In genomic region chr5:55575815-55576583, GRCh38 we compare ENCODE assay signal across 14 cellular contexts. TPM values are rescaled to one million over a fixed set of nuclear protein-coding genes. Genes with fewer than 3 reads are reported as not detected.
DNase-seq lines count a peak whose midpoint lies in the region; ATAC-seq, FAIRE-seq and TF ChIP-seq lines count a peak whose summit lies in the region.
"Had no signal": no experiment of that assay in that cellular context is flagged by ENCODE, and none has a peak within 500 bp of the region (broad histone marks: within the 10 kb centered on the region; RNA-seq: fewer than 3 reads in every experiment).

No MANE protein-coding gene starts in this region.

- intact Hi-C loops in heart right ventricle (cut with DNase I): loop anchor here in 5 of 10 donors (2.0 to 5.0 kb wide), 4 partner anchors 25 to 1066 kb away; partner anchors contain the start of gene PLPP1 (in 2 of the 5)

- H3K27ac ChIP-seq in HEK293 (ENCODE audit: extremely low read depth, low read depth, low read length): no peak overlapping the region
- H3K27ac ChIP-seq in heart right ventricle: peak overlapping the region in 8 of 10 donors; percentile 14 to 93 (median 80)
- no peak overlapping the region for H3K27ac ChIP-seq in small intestine (ENCODE audit: low read depth in 1 of 2, low read length in 1 of 2)

- DNase-seq in SIG-M5 (lab: John Stamatoyannopoulos, UW): peak; percentile 87
- no peak for DNase-seq in heart right ventricle
- peak; percentile 14 for DNase-seq in small intestine
- no peak for DNase-seq in foreskin melanocyte
- DNase-seq in NCI-H2196 (lab: John Stamatoyannopoulos, UW; ENCODE audit: unreplicated experiment): no peak
- DNase-seq in hippocampal formation (lab: John Stamatoyannopoulos, UW): no peak
- DNase-seq: GOT3; naive B cell; NCI-H2107; SHP77 treated with DMSO at 0.1 percent for 48 hours; stimulated activated CD4-positive, alpha-beta T cell treated with anti-CD3 and anti-CD28 coated beads, Interleukin-2, amount 100 ng/mL, for 48 hours had no signal

- WGBS in heart right ventricle, 2 donors: 89 to 92% methylated on average over 8 of the region's 8 CpGs
- 69 to 79% (median 69%) methylated on average over 8 of the region's 8 CpGs for WGBS in small intestine, 3 donors

- H3K27me3 ChIP-seq in heart right ventricle: no peaks in the 10 kb centered on the region
- no peaks in the 10 kb centered on the region for H3K27me3 ChIP-seq in small intestine (ENCODE audit: control insufficient read depth in 2 of 2, insufficient read depth in 2 of 2, low read length in 2 of 2)

- no peak for FAIRE-seq in small intestine (lab: Jason Lieb, UNC)
- FAIRE-seq: bronchial epithelial cell had no signal

- ATAC-seq in heart right ventricle (no peak), HG03457 (IDR thresholded peaks at IDR 0.05; ENCODE audit: unreplicated experiment) (no peak)

- H3K4me3 ChIP-seq in HEK293 (ENCODE audit: low read depth, low read length) (no peak overlapping the region), heart right ventricle (no peak overlapping the region), small intestine (ENCODE audit: low read depth in 1 of 2, low read length in 2 of 2) (no peak overlapping the region)

- H3K4me1 ChIP-seq in HEK293 (ENCODE audit: control insufficient read depth, insufficient read depth, low read length): no peaks in the 10 kb centered on the region
- H3K4me1 ChIP-seq in heart right ventricle: peaks cover 14 to 43% (median 36%) of the 10 kb centered on the region in 9 donors
- no peaks in the 10 kb centered on the region for H3K4me1 ChIP-seq in small intestine (ENCODE audit: control insufficient read depth in 2 of 2, insufficient read depth in 1 of 2, low read depth in 1 of 2, low read length in 1 of 2)

- CTCF ChIA-PET in HEK293 (lab: Yijun Ruan, JAX): interaction anchor here (0.7 kb wide), 1 partner anchor 189 kb away, joined by 3 read pairs; no protein-coding TSS in a partner anchor

- no peaks in the 10 kb centered on the region for H3K9me3 ChIP-seq in HEK293 (ENCODE audit: control insufficient read depth, insufficient read depth, low read depth, low read length)
- H3K9me3 ChIP-seq in heart right ventricle: no peaks in the 10 kb centered on the region
- H3K9me3 ChIP-seq in small intestine (ENCODE audit: control insufficient read depth, low read depth): no peaks in the 10 kb centered on the region

- TF ChIP-seq CTCF in HEK293 (tag by site-specific recombination; IDR thresholded peaks at IDR 0.05) (no peak), heart right ventricle (IDR thresholded peaks at IDR 0.05) (no peak)

- POLR2A ChIA-PET in HEK293 (lab: Yijun Ruan, JAX): interaction anchor here (0.6 kb wide), 1 partner anchor 343 kb away, joined by 3 read pairs; no protein-coding TSS in a partner anchor

- H3K36me3 ChIP-seq in HEK293 (ENCODE audit: control insufficient read depth in 2 of 2, insufficient read depth in 1 of 2, low read length in 2 of 2): no peaks in the 10 kb centered on the region
- no peaks in the 10 kb centered on the region for H3K36me3 ChIP-seq in heart right ventricle
- no peaks in the 10 kb centered on the region for H3K36me3 ChIP-seq in small intestine (ENCODE audit: control insufficient read depth in 2 of 2, insufficient read depth in 2 of 2, low read length in 2 of 2)

TF ChIP-seq in HEK293, 187 proteins besides CTCF, POLR2A, EP300 and RAD21:
- TF ChIP-seq ZNF121 (tag by site-specific recombination; IDR thresholded peaks at IDR 0.05) (peak; percentile 84), SCRT2 (tag by site-specific recombination; IDR thresholded peaks at IDR 0.05) (0 out of 2 replicates have a peak, but pooled peaks have one; percentile 28), YY1 (tag by site-specific recombination; IDR thresholded peaks at IDR 0.05) (no peak)
TF ChIP-seq in HEK293: peak in this region for 2.

RNA-seq across cellular contexts. Expression of gene PLPP1, which starts 41.2 kb away (rescaled TPM):
- total RNA-seq in heart right ventricle: 100 to 1,000 TPM in 1 of 10 donors, 10 to 100 TPM in 9; 58.7 to 111 (median 75.4) TPM
- 100 to 1,000 TPM in 1 of 2 donors, 10 to 100 TPM in 1; 90.2 to 110 TPM for polyA plus RNA-seq in heart right ventricle
- polyA plus RNA-seq in small intestine: 10 to 100 TPM; 52.1 to 91.3 (median 54.6) TPM

Comparison
In these comparisons a context has a peak if more than half of its experiments do, and no peak if none do; other contexts are left out.
1. H3K27ac ChIP-seq: peak in heart right ventricle (8 of 10); none in HEK293 (single experiment) and small intestine (0 of 2).
2. DNase-seq: peak in SIG-M5 (single experiment) and small intestine (single experiment); none in heart right ventricle (0 of 2), foreskin melanocyte (single experiment), NCI-H2196 (single experiment) and hippocampal formation (0 of 2).